In genomic region chr17:82449136-82449882, GRCh38 we compare ENCODE assay signal across 1 cellular context.
TF ChIP-seq lines count a peak whose summit lies in the region.

No MANE protein-coding gene starts in this region.

TF ChIP-seq in GM12878, 131 proteins besides CTCF, POLR2A, EP300 and RAD21 (continued from another document):
- no peak for TF ChIP-seq E4F1 (IDR thresholded peaks at IDR 0.05; ENCODE audit: borderline replicate concordance, partially characterized antibody)
- TF ChIP-seq PML (IDR thresholded peaks at IDR 0.05; ENCODE audit: low read length), result peak; percentile 73; the same call in 1 of the 2 replicates
- TF ChIP-seq RB1 (IDR thresholded peaks at IDR 0.05; ENCODE audit: borderline replicate concordance), result peak; percentile 60; the same call in 1 of the 2 replicates
- TF ChIP-seq HCFC1 (IDR thresholded peaks at IDR 0.05; ENCODE audit: low read length), result peak; percentile 45; the same call in 1 of the 2 replicates
- peak; percentile 53 for TF ChIP-seq SP1 (IDR thresholded peaks at IDR 0.05; ENCODE audit: low read depth, low read length)
- peak; percentile 5 for TF ChIP-seq SIX5 (IDR thresholded peaks at IDR 0.05; ENCODE audit: low read depth, low read length, severe bottlenecking)
- TF ChIP-seq GATAD2B (conservative IDR thresholded peaks at IDR 0.05; ENCODE audit: low read depth), result peak; percentile 90
- TF ChIP-seq DPF2 (IDR thresholded peaks at IDR 0.05), result peak; percentile 95
- TF ChIP-seq HDAC6 (IDR thresholded peaks at IDR 0.05; ENCODE audit: unreplicated experiment), result no peak
- peak; percentile 39; the same call in 1 of the 3 replicates for TF ChIP-seq POU2F2 (IDR thresholded peaks at IDR 0.05; ENCODE audit: borderline replicate concordance, low read depth, low read length)
- TF ChIP-seq GABPA (IDR thresholded peaks at IDR 0.05; ENCODE audit: low read depth), result 0 out of 2 replicates have a peak, but pooled peaks have one; percentile 57
- TF ChIP-seq ZBED1 (IDR thresholded peaks at IDR 0.05; ENCODE audit: borderline replicate concordance), result 0 out of 2 replicates have a peak, but pooled peaks have one; percentile 45
- TF ChIP-seq NFXL1 (IDR thresholded peaks at IDR 0.05; ENCODE audit: borderline replicate concordance), result no peak
- TF ChIP-seq CBFB (IDR thresholded peaks at IDR 0.05; ENCODE audit: low read depth), result peak; percentile 56; the same call in 1 of the 2 replicates
- no peak for TF ChIP-seq PAX8 (IDR thresholded peaks at IDR 0.05)
- no peak for TF ChIP-seq EZH2 (IDR thresholded peaks at IDR 0.05; ENCODE audit: borderline replicate concordance, control insufficient read depth, low read depth, low read length)
- peak; percentile 97 for TF ChIP-seq MEF2B (IDR thresholded peaks at IDR 0.05; ENCODE audit: partially characterized antibody, poor library complexity, severe bottlenecking)
- peak; percentile 5; the same call in 1 of the 2 replicates for TF ChIP-seq PKNOX1 (IDR thresholded peaks at IDR 0.05)
- TF ChIP-seq BCL11A (IDR thresholded peaks at IDR 0.05; ENCODE audit: low read depth, low read length), result no peak; the same call in 1 of the 2 replicates
- TF ChIP-seq ZNF687 (IDR thresholded peaks at IDR 0.05), result peak; percentile 75
- peak in 1 of 2 experiments; percentile 53; a peak in 1 of 4 replicates for TF ChIP-seq SRF (IDR thresholded peaks at IDR 0.05; ENCODE audit: low read depth in 2 of 2, low read length in 2 of 2)
- TF ChIP-seq KDM1A (IDR thresholded peaks at IDR 0.05; ENCODE audit: borderline replicate concordance), result no peak
- no peak for TF ChIP-seq MAX (IDR thresholded peaks at IDR 0.05; ENCODE audit: low read depth, low read length)
- TF ChIP-seq CEBPB (IDR thresholded peaks at IDR 0.05; ENCODE audit: borderline replicate concordance in 1 of 2, low read depth in 2 of 2, low read length in 2 of 2), result no peak
- TF ChIP-seq ZBTB40 (IDR thresholded peaks at IDR 0.05; ENCODE audit: borderline replicate concordance), result peak; percentile 21; the same call in 1 of the 2 replicates
- peak; percentile 41; the same call in 1 of the 2 replicates for TF ChIP-seq SMARCA5 (IDR thresholded peaks at IDR 0.05)
